1 cellular context compared by ENCODE assay signal in genomic region chr2:230865766-230866703, GRCh38.
TF ChIP-seq lines count a peak whose summit lies in the region.

No MANE protein-coding gene starts in this region.

TF ChIP-seq in H1, 55 proteins besides CTCF, POLR2A, EP300 and RAD21:
- TF ChIP-seq BACH1 (IDR thresholded peaks at IDR 0.05; ENCODE audit: low read length): peak; percentile 30; the same call in 1 of the 2 replicates
- TF ChIP-seq CREB1 (IDR thresholded peaks at IDR 0.05): peak; percentile 17; the same call in 1 of the 2 replicates
- TF ChIP-seq RBBP5 (IDR thresholded peaks at IDR 0.05; ENCODE audit: borderline replicate concordance, low read depth, low read length): 0 out of 2 replicates have a peak, but pooled peaks have one; percentile 25
- TF ChIP-seq BCL11A (IDR thresholded peaks at IDR 0.05; ENCODE audit: low read depth in 2 of 2, low read length in 2 of 2): no peak
- TF ChIP-seq HDAC2 (IDR thresholded peaks at IDR 0.05; ENCODE audit: borderline replicate concordance in 1 of 2, low read depth in 2 of 2, low read length in 2 of 2): 0 out of 4 replicates have a peak, but pooled peaks of 1 of the 2 experiments have one; percentile 21
- peak; percentile 36; the same call in 1 of the 2 replicates for TF ChIP-seq SRF (IDR thresholded peaks at IDR 0.05; ENCODE audit: low read depth, low read length)
- TF ChIP-seq POLR2AphosphoS5 (IDR thresholded peaks at IDR 0.05; ENCODE audit: low read depth, low read length): no peak; the same call in none of the 2 replicates
- TF ChIP-seq RFX5 (IDR thresholded peaks at IDR 0.05; ENCODE audit: borderline replicate concordance, low read depth, low read length): no peak
TF ChIP-seq in H1: peak in this region for 5.
